Comparison of ENCODE assay signal across 13 cellular contexts in the genomic region with DNA sequence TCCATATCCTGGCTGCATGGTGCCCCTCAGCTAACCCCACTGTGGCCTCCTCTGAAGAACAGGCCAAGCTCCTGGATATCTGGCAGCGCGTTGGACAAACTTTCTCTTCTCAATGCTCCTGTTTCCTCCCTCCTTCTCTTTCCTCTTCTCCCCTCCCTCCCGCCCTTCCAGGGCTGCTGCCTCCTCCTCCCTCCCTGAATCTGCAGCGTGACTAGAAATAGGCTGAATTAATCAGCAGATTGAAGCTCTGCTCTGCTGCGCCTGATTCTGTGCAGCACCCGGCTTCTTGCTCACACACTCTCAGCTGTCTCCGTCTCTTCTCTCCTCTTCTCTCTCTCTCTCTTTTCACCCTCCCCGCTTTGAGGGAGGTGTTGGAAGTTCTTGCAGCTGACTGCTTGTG. TPM values are rescaled to one million over a fixed set of nuclear protein-coding genes. Genes with fewer than 3 reads are reported as not detected.
A peak's percentile ranks its signal among the peaks of the same experiment; 100 is the strongest.
DNase-seq lines count a peak whose midpoint lies in the region; ATAC-seq and TF ChIP-seq lines count a peak whose summit lies in the region.
"Had no signal": no experiment of that assay in that cellular context is flagged by ENCODE, and none has a peak within 500 bp of the region (broad histone marks: within the 10 kb centered on the region; RNA-seq: fewer than 3 reads in every experiment).

No MANE protein-coding gene starts in this region.

- ATAC-seq in gastroesophageal sphincter (peak; percentile 62), HG03571 (IDR thresholded peaks at IDR 0.05; ENCODE audit: unreplicated experiment) (no peak), HG03521 (IDR thresholded peaks at IDR 0.05; ENCODE audit: unreplicated experiment) (no peak)
- ATAC-seq in natural killer cell treated with Interleukin-12 subunit alpha and Interleukin-12 subunit beta and Interleukin-15 and Interleukin-18, amount 100 ng/mL, for 72 hours = no peak
- ATAC-seq: activated naive CD4-positive, alpha-beta T cell treated with anti-CD3 and anti-CD28 coated beads, Interleukin-2, amount 50 U/mL, for 72 hours had no signal

- H3K9me3 ChIP-seq in ascending aorta = no peaks in the 10 kb centered on the region
- H3K9me3 ChIP-seq in gastroesophageal sphincter = no peaks in the 10 kb centered on the region

- TF ChIP-seq EP300 in gastroesophageal sphincter (IDR thresholded peaks at IDR 0.05) = no peak

- H3K27me3 ChIP-seq in ascending aorta (no peaks in the 10 kb centered on the region), gastroesophageal sphincter (no peaks in the 10 kb centered on the region)

- H3K4me1 ChIP-seq in ascending aorta = peaks cover 9 to 25% of the 10 kb centered on the region in 2 donors
- H3K4me1 ChIP-seq in gastroesophageal sphincter = peaks cover 3 to 76% (median 31%) of the 10 kb centered on the region in 3 donors

- no peaks in the 10 kb centered on the region for H3K9me3 Mint-ChIP-seq in natural killer cell treated with Interleukin-12 subunit alpha and Interleukin-12 subunit beta and Interleukin-15 and Interleukin-18, amount 100 ng/mL, for 72 hours
- H3K9me3 Mint-ChIP-seq: activated naive CD4-positive, alpha-beta T cell treated with anti-CD3 and anti-CD28 coated beads, Interleukin-2, amount 50 U/mL, for 72 hours had no signal

- H3K27me3 Mint-ChIP-seq in natural killer cell treated with Interleukin-12 subunit alpha and Interleukin-12 subunit beta and Interleukin-15 and Interleukin-18, amount 100 ng/mL, for 72 hours = no peaks in the 10 kb centered on the region

- H3K36me3 ChIP-seq in ascending aorta = peaks cover 5 to 14% of the 10 kb centered on the region in 2 donors
- peaks cover 0 to 21% of the 10 kb centered on the region in 2 donors for H3K36me3 ChIP-seq in gastroesophageal sphincter

- no peak overlapping the region for H3K4me3 Mint-ChIP-seq in natural killer cell treated with Interleukin-12 subunit alpha and Interleukin-12 subunit beta and Interleukin-15 and Interleukin-18, amount 100 ng/mL, for 72 hours

- H3K27ac ChIP-seq in ascending aorta (peak overlapping the region; percentile 80 to 85), gastroesophageal sphincter (peak overlapping the region in 3 of 4 donors; percentile 65 to 75 (median 74)), temporal lobe (ENCODE audit: low read depth, low read length) (peak overlapping the region; percentile 93)
- H3K27ac ChIP-seq: PC-9 had no signal

- no peak overlapping the region for H3K27ac Mint-ChIP-seq in natural killer cell treated with Interleukin-12 subunit alpha and Interleukin-12 subunit beta and Interleukin-15 and Interleukin-18, amount 100 ng/mL, for 72 hours

- H3K4me3 ChIP-seq in ascending aorta = peak overlapping the region in 1 of 2 donors; percentile 45
- H3K4me3 ChIP-seq in gastroesophageal sphincter = peak overlapping the region in 1 of 2 donors; percentile 8
- H3K4me3 ChIP-seq: PC-9 had no signal

- no peak for TF ChIP-seq POLR2A in gastroesophageal sphincter (IDR thresholded peaks at IDR 0.05)

- intact Hi-C loops in ascending aorta (cut with DNase I) = loop anchor here (5.0 kb wide), 1 partner anchor 34 kb away; no protein-coding TSS in a partner anchor

- H3K4me1 Mint-ChIP-seq in natural killer cell treated with Interleukin-12 subunit alpha and Interleukin-12 subunit beta and Interleukin-15 and Interleukin-18, amount 100 ng/mL, for 72 hours (ENCODE audit: low read depth in 2 of 2) = peaks cover 6 to 7% of the 10 kb centered on the region in 2 donors

- TF ChIP-seq CTCF in ascending aorta (IDR thresholded peaks at IDR 0.05) (no peak), gastroesophageal sphincter (IDR thresholded peaks at IDR 0.05) (no peak)

- no peak for DNase-seq in ascending aorta (ENCODE audit: low spot score in 2 of 2)
- DNase-seq in myocyte (ENCODE audit: low read depth) = peak; percentile 93
- DNase-seq in COR-L47 (lab: John Stamatoyannopoulos, UW) = no peak
- DNase-seq in natural killer cell treated with Interleukin-12 subunit alpha and Interleukin-12 subunit beta and Interleukin-15 and Interleukin-18, amount 100 ng/mL, for 72 hours (ENCODE audit: low spot score) = no peak
- DNase-seq: DMS53, GOT3, NCI-H1436 treated with DMSO at 0.1 percent for 48 hours, PC-9 had no signal

- H3K36me3 Mint-ChIP-seq in natural killer cell treated with Interleukin-12 subunit alpha and Interleukin-12 subunit beta and Interleukin-15 and Interleukin-18, amount 100 ng/mL, for 72 hours = peaks cover 7% of the 10 kb centered on the region
- H3K36me3 Mint-ChIP-seq: activated naive CD4-positive, alpha-beta T cell treated with anti-CD3 and anti-CD28 coated beads, Interleukin-2, amount 50 U/mL, for 72 hours had no signal

- 0 to 11% methylated on average over 7 of the region's 8 CpGs for WGBS in gastroesophageal sphincter (ENCODE audit: low coverage in 1 of 2), 2 donors

RNA-seq across cellular contexts. Expression of gene TMEM94, which starts 19.8 kb away (rescaled TPM):
- total RNA-seq in ascending aorta (125 TPM), gastroesophageal sphincter (10 to 100 TPM; 31.0 to 50.3 (median 42.8) TPM), myocyte (73.0 and 80.0 TPM in 2 replicates), temporal lobe (20.7 TPM)
- 48.7 TPM for polyA plus RNA-seq in myocyte (2012)
- 100 to 1,000 TPM in 1 of 2 donors, 10 to 100 TPM in 1; 69.9 to 106 TPM for total RNA-seq in natural killer cell treated with Interleukin-12 subunit alpha and Interleukin-12 subunit beta and Interleukin-15 and Interleukin-18, amount 100 ng/mL, for 72 hours

RNA-seq across cellular contexts. Expression of gene CASKIN2, which starts 39.1 kb away (rescaled TPM):
- total RNA-seq in ascending aorta (112 TPM), gastroesophageal sphincter (10 to 100 TPM; 13.7 to 46.0 (median 15.6) TPM), myocyte (14.4 and 16.9 TPM in 2 replicates), temporal lobe (5.7 TPM)
- 13.5 TPM for polyA plus RNA-seq in myocyte (2012)
- under 1 TPM; 0.33 to 0.98 TPM for total RNA-seq in natural killer cell treated with Interleukin-12 subunit alpha and Interleukin-12 subunit beta and Interleukin-15 and Interleukin-18, amount 100 ng/mL, for 72 hours

RNA-seq across cellular contexts. Expression of gene TSEN54, which starts 40.1 kb away (rescaled TPM):
- total RNA-seq in ascending aorta (92.7 TPM), gastroesophageal sphincter (10 to 100 TPM; 15.8 to 26.5 (median 17.1) TPM), myocyte (28.2 and 44.4 TPM in 2 replicates), temporal lobe (7.6 TPM)
- polyA plus RNA-seq in myocyte (2012) = 19.9 TPM
- total RNA-seq in natural killer cell treated with Interleukin-12 subunit alpha and Interleukin-12 subunit beta and Interleukin-15 and Interleukin-18, amount 100 ng/mL, for 72 hours = 100 to 1,000 TPM in 1 of 2 donors, 10 to 100 TPM in 1; 37.5 to 106 TPM

RNA-seq across cellular contexts. Expression of gene LLGL2, which starts 49.2 kb away (rescaled TPM):
- 41.8 TPM for total RNA-seq in ascending aorta
- 1 to 10 TPM; 2.3 to 7.9 (median 5.8) TPM for total RNA-seq in gastroesophageal sphincter
- total RNA-seq in myocyte = 0.68 and 0.75 TPM in 2 replicates
- 0.77 TPM for polyA plus RNA-seq in myocyte (2012)
- total RNA-seq in temporal lobe = 0.74 TPM
- 10 to 100 TPM; 21.4 to 34.1 TPM for total RNA-seq in natural killer cell treated with Interleukin-12 subunit alpha and Interleukin-12 subunit beta and Interleukin-15 and Interleukin-18, amount 100 ng/mL, for 72 hours
